In the genomic region with DNA sequence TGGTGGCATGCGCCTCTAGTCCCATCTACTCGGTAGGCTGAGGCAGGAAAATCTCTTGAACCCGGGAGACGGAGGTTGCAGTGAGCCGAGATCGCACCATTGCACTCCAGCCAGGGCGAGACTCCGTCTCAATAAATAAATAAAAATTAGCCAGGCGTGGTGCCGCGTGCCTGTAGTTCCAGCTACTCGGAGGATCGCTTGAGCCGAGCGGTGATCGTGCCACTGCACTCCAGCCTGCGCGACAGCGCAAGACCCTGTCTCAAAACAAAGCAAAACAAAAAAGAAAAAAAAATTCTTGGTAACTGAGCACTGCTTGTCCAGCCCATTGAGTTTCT, we compare ENCODE assay signal across 6 cellular contexts.
DNase-seq lines count a peak whose midpoint lies in the region; ATAC-seq lines count a peak whose summit lies in the region.

No MANE protein-coding gene starts in this region.

- peaks cover 73% of the 10 kb centered on the region for H3K36me3 Mint-ChIP-seq in stimulated activated naive CD8-positive, alpha-beta T cell treated with anti-CD3 and anti-CD28 coated beads, Interleukin-15, Interleukin-2, amounts not matched to agents 100 ng/mL and 50 ng/mL, for 24 hours (ENCODE audit: low read depth)

- H3K27me3 Mint-ChIP-seq in stimulated activated naive CD8-positive, alpha-beta T cell treated with anti-CD3 and anti-CD28 coated beads, Interleukin-15, Interleukin-2, amounts not matched to agents 100 ng/mL and 50 ng/mL, for 24 hours: no peaks in the 10 kb centered on the region

- no peaks in the 10 kb centered on the region for H3K9me3 ChIP-seq in iPS-20b (ENCODE audit: insufficient read depth, low read depth, low read length)

- peak overlapping the region; percentile 98 for H3K27ac Mint-ChIP-seq in stimulated activated naive CD8-positive, alpha-beta T cell treated with anti-CD3 and anti-CD28 coated beads, Interleukin-15, Interleukin-2, amounts not matched to agents 100 ng/mL and 50 ng/mL, for 24 hours

- peak overlapping the region; percentile 88 for H3K4me3 ChIP-seq in iPS-20b (ENCODE audit: low read length)

- peak overlapping the region; percentile 79; the same call in 1 of the 2 replicates for H3K9ac ChIP-seq in iPS-20b (ENCODE audit: low read depth, low read length)

- H3K4me3 Mint-ChIP-seq in stimulated activated naive CD8-positive, alpha-beta T cell treated with anti-CD3 and anti-CD28 coated beads, Interleukin-15, Interleukin-2, amounts not matched to agents 100 ng/mL and 50 ng/mL, for 24 hours: peak overlapping the region; percentile 99

- no peaks in the 10 kb centered on the region for H3K27me3 ChIP-seq in iPS-20b (ENCODE audit: insufficient read depth, low read length)

- no peak for ATAC-seq in stimulated activated naive CD8-positive, alpha-beta T cell treated with anti-CD3 and anti-CD28 coated beads, Interleukin-15, Interleukin-2, amounts not matched to agents 100 U/mL and 50 U/mL, for 24 hours
- ATAC-seq in GM19397 (IDR thresholded peaks at IDR 0.05; ENCODE audit: unreplicated experiment): no peak

- H3K4me1 ChIP-seq in iPS-20b (ENCODE audit: insufficient read depth, low read length): no peaks in the 10 kb centered on the region

- no peaks in the 10 kb centered on the region for H3K9me3 Mint-ChIP-seq in stimulated activated naive CD8-positive, alpha-beta T cell treated with anti-CD3 and anti-CD28 coated beads, Interleukin-15, Interleukin-2, amounts not matched to agents 100 ng/mL and 50 ng/mL, for 24 hours

- no peak overlapping the region for H3K27ac ChIP-seq in iPS-20b (ENCODE audit: low read length)

- peaks cover 64% of the 10 kb centered on the region for H3K36me3 ChIP-seq in iPS-20b (ENCODE audit: insufficient read depth, low read depth, low read length)

- no peak for DNase-seq in stimulated activated naive CD8-positive, alpha-beta T cell treated with anti-CD3 and anti-CD28 coated beads, Interleukin-15, Interleukin-2, amounts not matched to agents 100 U/mL and 50 U/mL, for 24 hours
- DNase-seq in NCI-H510A treated with DMSO at 0.1 percent for 48 hours (lab: John Stamatoyannopoulos, UW) (no peak), kidney tubule cell (ENCODE audit: low spot score) (no peak)

- H3K4me1 Mint-ChIP-seq in stimulated activated naive CD8-positive, alpha-beta T cell treated with anti-CD3 and anti-CD28 coated beads, Interleukin-15, Interleukin-2, amounts not matched to agents 100 ng/mL and 50 ng/mL, for 24 hours (ENCODE audit: low read depth): peaks cover 41% of the 10 kb centered on the region
